12 cellular contexts compared by ENCODE assay signal in the genomic region with DNA sequence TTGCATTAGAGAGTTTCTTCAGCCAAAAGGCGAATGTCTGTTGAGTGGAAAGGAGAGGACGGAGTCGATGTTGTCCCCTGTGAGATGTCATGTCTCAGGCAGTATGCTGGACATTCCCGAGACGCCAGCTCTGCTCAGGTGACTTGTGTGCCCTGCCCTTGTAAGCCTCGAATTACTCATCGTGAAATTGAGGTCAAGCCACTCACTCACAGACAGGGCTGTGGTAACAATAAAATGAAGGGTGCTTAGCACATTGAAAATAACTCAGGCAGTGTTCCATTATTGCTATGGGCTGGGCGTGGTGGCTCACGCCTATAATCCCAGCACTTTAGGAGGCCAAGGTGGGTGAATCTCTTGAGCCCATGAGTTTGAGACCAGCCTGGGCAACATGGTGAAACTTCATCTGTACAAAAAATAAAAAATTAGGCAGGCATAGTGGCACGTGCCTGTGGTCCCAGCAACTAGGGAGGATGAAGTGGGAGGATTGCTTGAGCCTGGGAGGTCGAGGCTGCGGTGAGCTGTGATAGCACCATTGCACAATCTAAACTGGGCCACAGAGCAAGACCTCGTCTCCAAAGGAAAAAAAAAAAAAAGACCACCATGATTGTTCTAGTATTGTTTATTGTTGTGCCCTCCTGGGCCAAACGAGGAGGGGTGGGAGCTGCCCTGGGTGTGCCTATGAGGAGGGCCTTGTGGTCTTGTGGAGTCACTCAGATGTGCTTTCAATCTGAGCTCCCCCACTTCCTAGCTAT.
DNase-seq lines count a peak whose midpoint lies in the region; ATAC-seq and TF ChIP-seq lines count a peak whose summit lies in the region.
"Had no signal": no experiment of that assay in that cellular context is flagged by ENCODE, and none has a peak within 500 bp of the region (broad histone marks: within the 10 kb centered on the region; RNA-seq: fewer than 3 reads in every experiment).

No MANE protein-coding gene starts in this region.

- no peak overlapping the region for H3K4me3 Mint-ChIP-seq in chondrocyte (ENCODE audit: unreplicated experiment)
- H3K4me3 Mint-ChIP-seq: natural killer cell, T-helper 17 cell had no signal

- peaks cover 52% of the 10 kb centered on the region for H3K4me1 Mint-ChIP-seq in chondrocyte (ENCODE audit: low read depth)
- H3K4me1 Mint-ChIP-seq: natural killer cell, T-helper 17 cell had no signal

- no peak for TF ChIP-seq POLR2A in suprapubic skin (IDR thresholded peaks at IDR 0.05)

- no peak for ATAC-seq in GM21515 (IDR thresholded peaks at IDR 0.05; ENCODE audit: unreplicated experiment)
- ATAC-seq: natural killer cell, T-helper 17 cell had no signal

- 73% methylated on average over 14 of the region's 14 CpGs for WGBS in suprapubic skin

- H3K4me3 ChIP-seq in suprapubic skin, result no peak overlapping the region

- no peak for TF ChIP-seq CTCF in chondrocyte (IDR thresholded peaks at IDR 0.05)
- TF ChIP-seq CTCF in suprapubic skin (IDR thresholded peaks at IDR 0.05), result no peak

- H3K9me3 Mint-ChIP-seq in chondrocyte (ENCODE audit: low read depth), result no peaks in the 10 kb centered on the region
- H3K9me3 Mint-ChIP-seq: natural killer cell had no signal

- TF ChIP-seq EP300 in suprapubic skin (IDR thresholded peaks at IDR 0.05), result no peak

- H3K4me1 ChIP-seq in suprapubic skin, result peaks cover 11% of the 10 kb centered on the region

- peak overlapping the region; percentile 79 for H3K27ac Mint-ChIP-seq in chondrocyte (ENCODE audit: unreplicated experiment)
- H3K27ac Mint-ChIP-seq: natural killer cell, T-helper 17 cell had no signal

- DNase-seq in HK-2 (ENCODE audit: unreplicated experiment), result peak; percentile 26
- no peak for DNase-seq in chondrocyte (ENCODE audit: low spot score)
- peak; percentile 86 for DNase-seq in kidney tubule cell (ENCODE audit: low spot score)
- no peak for DNase-seq in suprapubic skin (ENCODE audit: low spot score in 2 of 2)
- no peak for DNase-seq in NCI-H510A (lab: John Stamatoyannopoulos, UW)
- no peak for DNase-seq in AML-193 (lab: John Stamatoyannopoulos, UW)
- no peak for DNase-seq in NCI-H2196 (lab: John Stamatoyannopoulos, UW; ENCODE audit: unreplicated experiment)
- DNase-seq: activated T-cell treated with anti-CD3 and anti-CD28 coated beads, Interleukin-2, amount 50 U/mL, for 48 hours; natural killer cell; NCI-H2171 treated with DMSO at 0.1 percent for 48 hours; T-helper 17 cell had no signal

- H3K27me3 ChIP-seq in suprapubic skin, result no peaks in the 10 kb centered on the region

- no peaks in the 10 kb centered on the region for H3K9me3 ChIP-seq in suprapubic skin

- peak overlapping the region; percentile 51 for H3K27ac ChIP-seq in suprapubic skin

- H3K36me3 ChIP-seq in suprapubic skin, result no peaks in the 10 kb centered on the region

- no peaks in the 10 kb centered on the region for H3K27me3 Mint-ChIP-seq in chondrocyte (ENCODE audit: low read depth)

- H3K36me3 Mint-ChIP-seq in chondrocyte (ENCODE audit: low read depth), result no peaks in the 10 kb centered on the region
- H3K36me3 Mint-ChIP-seq: natural killer cell had no signal

Comparison
In these comparisons a context has a peak if more than half of its experiments do, and no peak if none do; other contexts are left out.
1. DNase-seq: peak in HK-2 (single experiment) and kidney tubule cell (single experiment); none in chondrocyte (single experiment), suprapubic skin (0 of 2), NCI-H510A (single experiment), AML-193 (0 of 2) and NCI-H2196 (single experiment).